ENCODE assay signal across 1 cellular context in the genomic region with DNA sequence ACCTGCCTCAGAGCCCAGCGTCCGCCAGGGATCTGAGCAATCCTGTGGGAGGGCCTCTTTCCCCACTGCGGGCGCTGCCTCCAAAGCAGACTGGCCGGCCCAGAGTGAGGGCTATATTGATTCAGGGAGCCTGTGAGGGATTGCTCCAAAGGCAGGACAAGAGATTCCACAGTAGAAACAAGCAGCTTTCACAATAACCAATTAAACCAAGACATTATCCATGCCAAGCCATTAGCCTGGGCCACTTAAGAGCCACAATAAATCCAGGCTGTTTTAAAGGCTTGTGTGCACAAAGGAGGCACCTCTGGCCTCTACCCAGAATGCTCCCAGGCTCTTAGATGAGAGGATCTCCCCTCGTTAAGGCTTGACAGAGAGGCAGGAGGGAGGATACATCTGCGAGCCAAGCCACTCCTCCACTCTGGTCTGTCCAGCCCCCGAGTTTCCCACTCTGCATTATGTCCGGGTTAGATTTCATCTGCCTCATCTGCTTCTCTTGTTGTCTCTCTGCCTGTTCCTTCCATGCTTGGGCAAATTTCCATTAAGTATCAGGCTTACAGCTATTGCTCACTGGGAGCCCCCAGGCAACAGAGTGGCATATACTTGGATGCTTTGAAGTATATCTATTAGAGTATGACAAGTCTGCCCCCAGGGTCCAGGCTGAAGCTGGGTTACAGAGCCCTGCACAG.
TF ChIP-seq lines count a peak whose summit lies in the region.

No MANE protein-coding gene starts in this region.

TF ChIP-seq in HEK293, 187 proteins besides CTCF, POLR2A, EP300 and RAD21 (continued from another document):
- TF ChIP-seq, protein P1, sequence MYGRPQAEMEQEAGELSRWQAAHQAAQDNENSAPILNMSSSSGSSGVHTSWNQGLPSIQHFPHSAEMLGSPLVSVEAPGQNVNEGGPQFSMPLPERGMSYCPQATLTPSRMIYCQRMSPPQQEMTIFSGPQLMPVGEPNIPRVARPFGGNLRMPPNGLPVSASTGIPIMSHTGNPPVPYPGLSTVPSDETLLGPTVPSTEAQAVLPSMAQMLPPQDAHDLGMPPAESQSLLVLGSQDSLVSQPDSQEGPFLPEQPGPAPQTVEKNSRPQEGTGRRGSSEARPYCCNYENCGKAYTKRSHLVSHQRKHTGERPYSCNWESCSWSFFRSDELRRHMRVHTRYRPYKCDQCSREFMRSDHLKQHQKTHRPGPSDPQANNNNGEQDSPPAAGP (tag by site-specific recombination; IDR thresholded peaks at IDR 0.05), result no peak
- TF ChIP-seq FEZF1 (tag by site-specific recombination; IDR thresholded peaks at IDR 0.05) (peak; percentile 47; the same call in 1 of the 2 replicates), OSR2 (tag by site-specific recombination; IDR thresholded peaks at IDR 0.05) (peak; percentile 52), ZBTB17 (tag by site-specific recombination; IDR thresholded peaks at IDR 0.05) (peak; percentile 79), TCF7L2 (IDR thresholded peaks at IDR 0.05; ENCODE audit: borderline replicate concordance, low read depth, low read length) (peak; percentile 20; the same call in 1 of the 2 replicates), ZEB2 (tag by site-specific recombination; IDR thresholded peaks at IDR 0.05) (no peak), MZF1 (tag by site-specific recombination; IDR thresholded peaks at IDR 0.05; ENCODE audit: borderline replicate concordance) (0 out of 2 replicates have a peak, but pooled peaks have one; percentile 19), KLF1 (tag by site-specific recombination; IDR thresholded peaks at IDR 0.05) (no peak), ZBTB8A (tag by site-specific recombination; IDR thresholded peaks at IDR 0.05) (0 out of 2 replicates have a peak, but pooled peaks have one; percentile 11)
- TF ChIP-seq, protein P2, sequence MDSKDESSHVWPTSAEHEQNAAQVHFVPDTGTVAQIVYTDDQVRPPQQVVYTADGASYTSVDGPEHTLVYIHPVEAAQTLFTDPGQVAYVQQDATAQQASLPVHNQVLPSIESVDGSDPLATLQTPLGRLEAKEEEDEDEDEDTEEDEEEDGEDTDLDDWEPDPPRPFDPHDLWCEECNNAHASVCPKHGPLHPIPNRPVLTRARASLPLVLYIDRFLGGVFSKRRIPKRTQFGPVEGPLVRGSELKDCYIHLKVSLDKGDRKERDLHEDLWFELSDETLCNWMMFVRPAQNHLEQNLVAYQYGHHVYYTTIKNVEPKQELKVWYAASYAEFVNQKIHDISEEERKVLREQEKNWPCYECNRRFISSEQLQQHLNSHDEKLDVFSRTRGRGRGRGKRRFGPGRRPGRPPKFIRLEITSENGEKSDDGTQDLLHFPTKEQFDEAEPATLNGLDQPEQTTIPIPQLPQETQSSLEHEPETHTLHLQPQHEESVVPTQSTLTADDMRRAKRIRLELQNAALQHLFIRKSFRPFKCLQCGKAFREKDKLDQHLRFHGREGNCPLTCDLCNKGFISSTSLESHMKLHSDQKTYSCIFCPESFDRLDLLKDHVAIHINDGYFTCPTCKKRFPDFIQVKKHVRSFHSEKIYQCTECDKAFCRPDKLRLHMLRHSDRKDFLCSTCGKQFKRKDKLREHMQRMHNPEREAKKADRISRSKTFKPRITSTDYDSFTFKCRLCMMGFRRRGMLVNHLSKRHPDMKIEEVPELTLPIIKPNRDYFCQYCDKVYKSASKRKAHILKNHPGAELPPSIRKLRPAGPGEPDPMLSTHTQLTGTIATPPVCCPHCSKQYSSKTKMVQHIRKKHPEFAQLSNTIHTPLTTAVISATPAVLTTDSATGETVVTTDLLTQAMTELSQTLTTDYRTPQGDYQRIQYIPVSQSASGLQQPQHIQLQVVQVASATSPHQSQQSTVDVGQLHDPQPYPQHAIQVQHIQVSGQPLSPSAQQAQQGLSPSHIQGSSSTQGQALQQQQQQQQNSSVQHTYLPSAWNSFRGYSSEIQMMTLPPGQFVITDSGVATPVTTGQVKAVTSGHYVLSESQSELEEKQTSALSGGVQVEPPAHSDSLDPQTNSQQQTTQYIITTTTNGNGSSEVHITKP (tag by site-specific recombination; IDR thresholded peaks at IDR 0.05), result peak; percentile 41; the same call in 1 of the 2 replicates
